In genomic region chr11:1547467-1548098, GRCh38 we compare ENCODE assay signal across 12 cellular contexts. TPM values are rescaled to one million over a fixed set of nuclear protein-coding genes. Genes with fewer than 3 reads are reported as not detected.
DNase-seq lines count a peak whose midpoint lies in the region; TF ChIP-seq lines count a peak whose summit lies in the region.
"Had no signal": no experiment of that assay in that cellular context is flagged by ENCODE, and none has a peak within 500 bp of the region (broad histone marks: within the 10 kb centered on the region; RNA-seq: fewer than 3 reads in every experiment).

No MANE protein-coding gene starts in this region.

- H3K36me3 ChIP-seq in CD8-positive, alpha-beta memory T cell (ENCODE audit: insufficient read depth, low read length): no peaks in the 10 kb centered on the region
- H3K36me3 ChIP-seq in Peyer's patch (no peaks in the 10 kb centered on the region), cardiac muscle cell (no peaks in the 10 kb centered on the region), parathyroid adenoma (ENCODE audit: control insufficient read depth, insufficient read depth, low read length) (no peaks in the 10 kb centered on the region)

- H2AFZ ChIP-seq in parathyroid adenoma: peak overlapping the region; percentile 64

- H3K4me2 ChIP-seq in parathyroid adenoma (ENCODE audit: low read length): peak overlapping the region; percentile 63

- DNase-seq in CD8-positive, alpha-beta memory T cell: no peak
- DNase-seq in Peyer's patch: no peak
- no peak for DNase-seq in cardiac muscle cell (ENCODE audit: low read depth in 1 of 2, low spot score in 1 of 2)
- no peak for DNase-seq in kidney glomerular epithelial cell (lab: John Stamatoyannopoulos, UW)
- no peak for DNase-seq in NAMALWA (ENCODE audit: low spot score)
- DNase-seq in iPS-NIHi7 (ENCODE audit: extremely low spot score): no peak
- DNase-seq in HEK293T (ENCODE audit: extremely low spot score): no peak
- DNase-seq: activated CD8-positive, alpha-beta memory T cell treated with anti-CD3 and anti-CD28 coated beads, Interleukin-2, amount 50 U/mL, for 4 hours had no signal

- TF ChIP-seq CTCF in Peyer's patch (IDR thresholded peaks at IDR 0.05) (no peak), cardiac muscle cell (IDR thresholded peaks at IDR 0.05; ENCODE audit: low read depth, low read length) (no peak), parathyroid adenoma (IDR thresholded peaks at IDR 0.05) (no peak)

- no peaks in the 10 kb centered on the region for H3K36me3 Mint-ChIP-seq in CD8-positive, alpha-beta memory T cell

- H3K27ac Mint-ChIP-seq in CD8-positive, alpha-beta memory T cell: no peak overlapping the region

- H3K79me2 ChIP-seq in parathyroid adenoma: no peaks in the 10 kb centered on the region

- H3K27ac ChIP-seq in CD8-positive, alpha-beta memory T cell (ENCODE audit: low read depth, low read length): no peak overlapping the region
- H3K27ac ChIP-seq in Peyer's patch: peak overlapping the region in 3 of 4 donors; percentile 5 to 55 (median 23)
- H3K27ac ChIP-seq in cardiac muscle cell: no peak overlapping the region
- peak overlapping the region; percentile 82 for H3K27ac ChIP-seq in parathyroid adenoma
- H3K27ac ChIP-seq: KMS-11 had no signal

- H3K4me1 Mint-ChIP-seq in CD8-positive, alpha-beta memory T cell: peaks cover 0 to 11% (median 2%) of the 10 kb centered on the region in 3 donors

- peaks cover 14% of the 10 kb centered on the region for H3K4me1 ChIP-seq in CD8-positive, alpha-beta memory T cell (ENCODE audit: insufficient read depth, low read length)
- H3K4me1 ChIP-seq in Peyer's patch: peaks cover 0 to 29% (median 25%) of the 10 kb centered on the region in 4 donors
- H3K4me1 ChIP-seq in cardiac muscle cell (ENCODE audit: low read depth): peaks cover 17% of the 10 kb centered on the region
- no peaks in the 10 kb centered on the region for H3K4me1 ChIP-seq in parathyroid adenoma

- no peaks in the 10 kb centered on the region for H3K9me3 ChIP-seq in CD8-positive, alpha-beta memory T cell (ENCODE audit: low read length)
- H3K9me3 ChIP-seq in Peyer's patch (no peaks in the 10 kb centered on the region), cardiac muscle cell (ENCODE audit: low read depth) (no peaks in the 10 kb centered on the region), parathyroid adenoma (ENCODE audit: control insufficient read depth, low read length) (no peaks in the 10 kb centered on the region)

- peak overlapping the region in 4 of 7 donors; percentile 44 to 74 (median 57) for H3K4me3 Mint-ChIP-seq in CD8-positive, alpha-beta memory T cell

- CTCF ChIA-PET in CD8-positive, alpha-beta memory T cell (lab: Charles Lee): interaction anchor here (0.6 to 6.8 kb wide), 8 partner anchors 10 to 71 kb away, joined by 3 to 152 read pairs (median 4); partner anchors contain the start of gene DUSP8
- CTCF ChIA-PET in HEK293T (lab: Yijun Ruan, JAX): interaction anchor here (0.7 to 2.6 kb wide), 7 partner anchors 12 to 285 kb away, joined by 3 to 45 read pairs (median 5); no protein-coding TSS in a partner anchor

- peaks cover 24% of the 10 kb centered on the region for H3K27me3 ChIP-seq in CD8-positive, alpha-beta memory T cell (ENCODE audit: insufficient read depth, low read length, poor library complexity, severe bottlenecking)
- H3K27me3 ChIP-seq in Peyer's patch (peaks cover 0 to 8% of the 10 kb centered on the region in 2 donors), cardiac muscle cell (peaks cover 69% of the 10 kb centered on the region), parathyroid adenoma (ENCODE audit: control insufficient read depth, insufficient read depth, low read length) (no peaks in the 10 kb centered on the region)

- no peak overlapping the region for H3K4me3 ChIP-seq in CD8-positive, alpha-beta memory T cell (ENCODE audit: low read length)
- peak overlapping the region in 3 of 4 donors; percentile 42 to 61 (median 53) for H3K4me3 ChIP-seq in Peyer's patch
- peak overlapping the region; percentile 36 for H3K4me3 ChIP-seq in cardiac muscle cell
- peak overlapping the region; percentile 44 for H3K4me3 ChIP-seq in parathyroid adenoma (ENCODE audit: low read depth, low read length)

- peaks cover 19 to 37% of the 10 kb centered on the region in 2 donors for H3K27me3 Mint-ChIP-seq in CD8-positive, alpha-beta memory T cell

- no peak overlapping the region for H3K9ac ChIP-seq in parathyroid adenoma
- H3K9ac ChIP-seq: KMS-11 had no signal

- no peaks in the 10 kb centered on the region for H3K9me3 Mint-ChIP-seq in CD8-positive, alpha-beta memory T cell

- POLR2A ChIA-PET in CD8-positive, alpha-beta memory T cell (lab: Charles Lee): no interaction called here
- POLR2A ChIA-PET in HEK293T (lab: Yijun Ruan, JAX): interaction anchor here (1.3 to 2.2 kb wide), 2 partner anchors 27 to 31 kb away, joined by 5 to 20 read pairs; no protein-coding TSS in a partner anchor

- TF ChIP-seq POLR2A in Peyer's patch (IDR thresholded peaks at IDR 0.05): no peak

TF ChIP-seq in HEK293T, 16 proteins besides CTCF, POLR2A, EP300 and RAD21:
- TF ChIP-seq ZNF384 (IDR thresholded peaks at IDR 0.05) (no peak), ELF4 (IDR thresholded peaks at IDR 0.05) (no peak), LEF1 (IDR thresholded peaks at IDR 0.05; ENCODE audit: borderline replicate concordance) (no peak), FOXM1 (IDR thresholded peaks at IDR 0.05; ENCODE audit: borderline replicate concordance) (no peak), FOXK2 (IDR thresholded peaks at IDR 0.05) (no peak), FOXA1 (IDR thresholded peaks at IDR 0.05) (no peak), CTBP1 (IDR thresholded peaks at IDR 0.05; ENCODE audit: borderline replicate concordance) (no peak), L3MBTL2 (conservative IDR thresholded peaks at IDR 0.05) (no peak), HDGF (IDR thresholded peaks at IDR 0.05; ENCODE audit: borderline replicate concordance) (no peak), ARNT (IDR thresholded peaks at IDR 0.05) (no peak)
TF ChIP-seq in HEK293T: peak in this region for 0.

RNA-seq across cellular contexts. Expression of gene DUSP8, which starts 24.5 kb away (rescaled TPM):
- 1 to 10 TPM; 2.3 to 4.0 TPM for total RNA-seq in CD8-positive, alpha-beta memory T cell
- polyA plus RNA-seq in CD8-positive, alpha-beta memory T cell: 0.75 TPM
- 10 to 100 TPM in 3 of 4 donors, 1 to 10 TPM in 1; 2.5 to 18.4 (median 13.2) TPM for total RNA-seq in Peyer's patch
- 0.51 and 0.60 TPM in 2 replicates for total RNA-seq in cardiac muscle cell
- polyA plus RNA-seq in cardiac muscle cell: 0.55 and 0.59 TPM in 2 replicates

RNA-seq across cellular contexts. Expression of gene KRTAP5-1, which starts 37.5 kb away (rescaled TPM):
- not detected for total RNA-seq in CD8-positive, alpha-beta memory T cell
- polyA plus RNA-seq in CD8-positive, alpha-beta memory T cell: not detected
- total RNA-seq in Peyer's patch (not detected), cardiac muscle cell (not detected in 2 replicates)
- not detected in 2 replicates for polyA plus RNA-seq in cardiac muscle cell
- total RNA-seq: dermis microvascular lymphatic vessel endothelial cell, mononuclear cell had no signal

RNA-seq across cellular contexts. Expression of gene KRTAP5-2, which starts 50.5 kb away (rescaled TPM):
- not detected for total RNA-seq in CD8-positive, alpha-beta memory T cell
- 0.46 TPM for polyA plus RNA-seq in CD8-positive, alpha-beta memory T cell
- total RNA-seq in Peyer's patch (not detected), cardiac muscle cell (not detected in 2 replicates)
- polyA plus RNA-seq in cardiac muscle cell: not detected in 2 replicates
- total RNA-seq: dermis microvascular lymphatic vessel endothelial cell, mononuclear cell had no signal

Comparison
In these comparisons a context has a peak if more than half of its experiments do, and no peak if none do; other contexts are left out.
1. H3K27ac ChIP-seq: peak in Peyer's patch (3 of 4) and parathyroid adenoma (single experiment); none in CD8-positive, alpha-beta memory T cell (single experiment) and cardiac muscle cell (single experiment).